ENCODE assay signal across 11 cellular contexts in genomic region chr14:73248294-73248868, GRCh38. TPM values are rescaled to one million over a fixed set of nuclear protein-coding genes. Genes with fewer than 3 reads are reported as not detected.
DNase-seq lines count a peak whose midpoint lies in the region; ATAC-seq and TF ChIP-seq lines count a peak whose summit lies in the region.
"Had no signal": no experiment of that assay in that cellular context is flagged by ENCODE, and none has a peak within 500 bp of the region (broad histone marks: within the 10 kb centered on the region; RNA-seq: fewer than 3 reads in every experiment).

No MANE protein-coding gene starts in this region.

- CTCF ChIA-PET in PC-3 (lab: Charles Lee), result no interaction called here

- H3F3A ChIP-seq in PC-3 (ENCODE audit: low read length, unreplicated experiment), result no peaks in the 10 kb centered on the region

- no peaks in the 10 kb centered on the region for H3K27me3 ChIP-seq in PC-3 (ENCODE audit: low read length)

- POLR2A ChIA-PET in PC-3 (lab: Charles Lee; ENCODE audit: unreplicated experiment), result no interaction called here

- TF ChIP-seq CTCF in PC-3 (conservative IDR thresholded peaks at IDR 0.05; ENCODE audit: low read depth, low read length), result no peak

- H2AFZ ChIP-seq in PC-3 (ENCODE audit: low read length), result peak overlapping the region; percentile 48; the same call in 1 of the 2 replicates

- no peaks in the 10 kb centered on the region for H3K36me3 ChIP-seq in PC-3 (ENCODE audit: low read depth, low read length)

- ATAC-seq in GM18498 (IDR thresholded peaks at IDR 0.05; ENCODE audit: unreplicated experiment) (peak; percentile 44), HG02610 (IDR thresholded peaks at IDR 0.05; ENCODE audit: unreplicated experiment) (peak; percentile 71), PC-3 (peak; percentile 62)
- ATAC-seq: stimulated activated naive CD8-positive, alpha-beta T cell treated with anti-CD3 and anti-CD28 coated beads, Interleukin-15, amount 100 ng/mL, for 72 hours had no signal

- no peaks in the 10 kb centered on the region for H3K79me2 ChIP-seq in PC-3 (ENCODE audit: low read length)

- H3K4me3 ChIP-seq in PC-3 (ENCODE audit: low read length), result no peak overlapping the region

- H3K4me1 ChIP-seq in PC-3 (ENCODE audit: insufficient read depth, low read length), result peaks cover 6% of the 10 kb centered on the region; the same call in 1 of the 2 replicates

- H3K9ac ChIP-seq in PC-3 (ENCODE audit: low read length), result no peak overlapping the region

- H3K27ac ChIP-seq in PC-3 (ENCODE audit: low read length) (no peak overlapping the region), caudate nucleus (ENCODE audit: low read depth, low read length) (no peak overlapping the region)

- H3K9me3 ChIP-seq in PC-3 (ENCODE audit: low read length), result no peaks in the 10 kb centered on the region

- H3K4me2 ChIP-seq in PC-3 (ENCODE audit: low read length), result no peak overlapping the region

- no peaks in the 10 kb centered on the region for H4K20me1 ChIP-seq in PC-3 (ENCODE audit: low read length)

- no peaks in the 10 kb centered on the region for H3K9me2 ChIP-seq in PC-3 (replicated peaks; ENCODE audit: low read length)

- intact Hi-C loops in PC-3 (cut with micrococcal nuclease), result no loop called here

- peak; percentile 49 for DNase-seq in PC-3
- peak; percentile 74 for DNase-seq in kidney glomerular epithelial cell (lab: John Stamatoyannopoulos, UW)
- no peak for DNase-seq in caudate nucleus (lab: John Stamatoyannopoulos, UW)
- no peak for DNase-seq in NCI-H526 (lab: John Stamatoyannopoulos, UW)
- DNase-seq in SK-N-DZ (ENCODE audit: low spot score), result no peak
- no peak for DNase-seq in T-helper 9 cell
- DNase-seq: NCI-H187 treated with DMSO at 0.1 percent for 48 hours; SHP77 treated with DMSO at 0.1 percent for 48 hours; stimulated activated naive CD8-positive, alpha-beta T cell treated with anti-CD3 and anti-CD28 coated beads, Interleukin-15, amount 100 ng/mL, for 72 hours had no signal

- no TSS peak for BruUV-seq in PC-3 (replicated peaks; lab: Mats Ljungman, UMichigan)

RNA-seq across cellular contexts. Expression of gene PAPLN, which starts 11.1 kb away (rescaled TPM):
- 0.35 and 0.40 TPM in 2 replicates for total RNA-seq in PC-3 (2014; rRNA removed)
- polyA plus RNA-seq in SK-N-DZ (2014; cell fraction: cytosol; rRNA removed), result 0.13 TPM in 1 of 2 replicates, not detected in the other
- polyA plus RNA-seq in SK-N-DZ (2014; cell fraction: nucleus; rRNA removed), result 0.44 and 0.53 TPM in 2 replicates

Comparison
In these comparisons a context has a peak if more than half of its experiments do, and no peak if none do; other contexts are left out.
1. DNase-seq: peak in PC-3 (single experiment) and kidney glomerular epithelial cell (single experiment); none in caudate nucleus (0 of 61), NCI-H526 (0 of 2), SK-N-DZ (single experiment) and T-helper 9 cell (single experiment).
2. Peak in every context shown above with its lines, with median percentiles within 50 percentile points of each other: ATAC-seq.